Comparison of ENCODE assay signal across 1 cellular context in genomic region chr6:4018194-4019111, GRCh38.
TF ChIP-seq lines count a peak whose summit lies in the region.

No MANE protein-coding gene starts in this region.

TF ChIP-seq in K562, 482 proteins besides CTCF, POLR2A, EP300 and RAD21 (continued from another document and continues in another):
- TF ChIP-seq, protein P1, sequence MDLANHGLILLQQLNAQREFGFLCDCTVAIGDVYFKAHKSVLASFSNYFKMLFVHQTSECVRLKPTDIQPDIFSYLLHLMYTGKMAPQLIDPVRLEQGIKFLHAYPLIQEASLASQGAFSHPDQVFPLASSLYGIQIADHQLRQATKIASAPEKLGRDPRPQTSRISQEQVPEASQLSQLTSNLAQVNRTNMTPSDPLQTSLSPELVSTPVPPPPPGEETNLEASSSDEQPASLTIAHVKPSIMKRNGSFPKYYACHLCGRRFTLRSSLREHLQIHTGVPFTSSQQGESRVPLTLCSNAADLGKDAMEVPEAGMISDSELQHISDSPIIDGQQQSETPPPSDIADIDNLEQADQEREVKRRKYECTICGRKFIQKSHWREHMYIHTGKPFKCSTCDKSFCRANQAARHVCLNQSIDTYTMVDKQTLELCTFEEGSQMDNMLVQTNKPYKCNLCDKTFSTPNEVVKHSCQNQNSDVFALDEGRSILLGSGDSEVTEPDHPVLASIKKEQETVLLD (IDR thresholded peaks at IDR 0.05), result peak; percentile 91
- TF ChIP-seq PURB (CRISPR knock-in tag; IDR thresholded peaks at IDR 0.05; ENCODE audit: low read depth) (no peak), SNRNP70 (optimal IDR thresholded peaks at IDR 0.05; ENCODE audit: low read depth, low read length) (no peak), NELFE (IDR thresholded peaks at IDR 0.05; ENCODE audit: insufficient read depth, insufficient read length) (no peak), FOS (IDR thresholded peaks at IDR 0.05; ENCODE audit: extremely low read depth, insufficient read length) (no peak), ZNF79 (CRISPR knock-in tag; IDR thresholded peaks at IDR 0.05; ENCODE audit: low read depth) (no peak), ZBTB7A (IDR thresholded peaks at IDR 0.05; ENCODE audit: borderline replicate concordance, control insufficient read depth, low read depth, low read length) (peak; percentile 89; the same call in 1 of the 2 replicates), FUS (optimal IDR thresholded peaks at IDR 0.05; ENCODE audit: low read depth, low read length) (no peak), E4F1 (CRISPR knock-in tag; IDR thresholded peaks at IDR 0.05; ENCODE audit: borderline replicate concordance) (no peak), NONO (IDR thresholded peaks at IDR 0.05; ENCODE audit: low read depth in 2 of 2, low read length in 1 of 2) (peak in 1 of 2 experiments; percentile 60; a peak in 2 of 4 replicates), BMI1 (IDR thresholded peaks at IDR 0.05; ENCODE audit: low read length) (no peak), SRSF3 (IDR thresholded peaks at IDR 0.05; ENCODE audit: insufficient read depth, low read length) (peak; percentile 79; the same call in 1 of the 2 replicates), TCF3 (CRISPR knock-in tag; IDR thresholded peaks at IDR 0.05) (no peak; the same call in 1 of the 2 replicates), TCF7L2 (IDR thresholded peaks at IDR 0.05; ENCODE audit: low read depth, low read length) (no peak), MLLT1 (IDR thresholded peaks at IDR 0.05) (peak; percentile 80 to 81; a peak in 3 of 4 replicates), ZNF212 (CRISPR knock-in tag; IDR thresholded peaks at IDR 0.05) (no peak), SMARCA4 (IDR thresholded peaks at IDR 0.05) (peak; percentile 35), CHD4 (IDR thresholded peaks at IDR 0.05; ENCODE audit: insufficient read depth, insufficient replicate concordance, low read depth, low read length, poor library complexity, severe bottlenecking) (no peak), ERF (CRISPR knock-in tag; IDR thresholded peaks at IDR 0.05) (peak; percentile 85; the same call in 1 of the 2 replicates), GABPA (tag; conservative IDR thresholded peaks at IDR 0.05; ENCODE audit: low read depth) (peak; percentile 85), TBP (optimal IDR thresholded peaks at IDR 0.05; ENCODE audit: low read depth, low read length) (peak; percentile 87), HDAC6 (IDR thresholded peaks at IDR 0.05; ENCODE audit: low read depth, low read length) (no peak)
- TF ChIP-seq, protein P2, sequence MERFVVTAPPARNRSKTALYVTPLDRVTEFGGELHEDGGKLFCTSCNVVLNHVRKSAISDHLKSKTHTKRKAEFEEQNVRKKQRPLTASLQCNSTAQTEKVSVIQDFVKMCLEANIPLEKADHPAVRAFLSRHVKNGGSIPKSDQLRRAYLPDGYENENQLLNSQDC (CRISPR knock-in tag; IDR thresholded peaks at IDR 0.05), result peak; percentile 64; the same call in 1 of the 2 replicates
- TF ChIP-seq, protein P3, sequence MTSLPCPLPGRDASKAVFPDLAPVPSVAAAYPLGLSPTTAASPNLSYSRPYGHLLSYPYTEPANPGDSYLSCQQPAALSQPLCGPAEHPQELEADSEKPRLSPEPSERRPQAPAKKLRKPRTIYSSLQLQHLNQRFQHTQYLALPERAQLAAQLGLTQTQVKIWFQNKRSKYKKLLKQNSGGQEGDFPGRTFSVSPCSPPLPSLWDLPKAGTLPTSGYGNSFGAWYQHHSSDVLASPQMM (CRISPR knock-in tag; IDR thresholded peaks at IDR 0.05), result no peak
- TF ChIP-seq, protein P4, sequence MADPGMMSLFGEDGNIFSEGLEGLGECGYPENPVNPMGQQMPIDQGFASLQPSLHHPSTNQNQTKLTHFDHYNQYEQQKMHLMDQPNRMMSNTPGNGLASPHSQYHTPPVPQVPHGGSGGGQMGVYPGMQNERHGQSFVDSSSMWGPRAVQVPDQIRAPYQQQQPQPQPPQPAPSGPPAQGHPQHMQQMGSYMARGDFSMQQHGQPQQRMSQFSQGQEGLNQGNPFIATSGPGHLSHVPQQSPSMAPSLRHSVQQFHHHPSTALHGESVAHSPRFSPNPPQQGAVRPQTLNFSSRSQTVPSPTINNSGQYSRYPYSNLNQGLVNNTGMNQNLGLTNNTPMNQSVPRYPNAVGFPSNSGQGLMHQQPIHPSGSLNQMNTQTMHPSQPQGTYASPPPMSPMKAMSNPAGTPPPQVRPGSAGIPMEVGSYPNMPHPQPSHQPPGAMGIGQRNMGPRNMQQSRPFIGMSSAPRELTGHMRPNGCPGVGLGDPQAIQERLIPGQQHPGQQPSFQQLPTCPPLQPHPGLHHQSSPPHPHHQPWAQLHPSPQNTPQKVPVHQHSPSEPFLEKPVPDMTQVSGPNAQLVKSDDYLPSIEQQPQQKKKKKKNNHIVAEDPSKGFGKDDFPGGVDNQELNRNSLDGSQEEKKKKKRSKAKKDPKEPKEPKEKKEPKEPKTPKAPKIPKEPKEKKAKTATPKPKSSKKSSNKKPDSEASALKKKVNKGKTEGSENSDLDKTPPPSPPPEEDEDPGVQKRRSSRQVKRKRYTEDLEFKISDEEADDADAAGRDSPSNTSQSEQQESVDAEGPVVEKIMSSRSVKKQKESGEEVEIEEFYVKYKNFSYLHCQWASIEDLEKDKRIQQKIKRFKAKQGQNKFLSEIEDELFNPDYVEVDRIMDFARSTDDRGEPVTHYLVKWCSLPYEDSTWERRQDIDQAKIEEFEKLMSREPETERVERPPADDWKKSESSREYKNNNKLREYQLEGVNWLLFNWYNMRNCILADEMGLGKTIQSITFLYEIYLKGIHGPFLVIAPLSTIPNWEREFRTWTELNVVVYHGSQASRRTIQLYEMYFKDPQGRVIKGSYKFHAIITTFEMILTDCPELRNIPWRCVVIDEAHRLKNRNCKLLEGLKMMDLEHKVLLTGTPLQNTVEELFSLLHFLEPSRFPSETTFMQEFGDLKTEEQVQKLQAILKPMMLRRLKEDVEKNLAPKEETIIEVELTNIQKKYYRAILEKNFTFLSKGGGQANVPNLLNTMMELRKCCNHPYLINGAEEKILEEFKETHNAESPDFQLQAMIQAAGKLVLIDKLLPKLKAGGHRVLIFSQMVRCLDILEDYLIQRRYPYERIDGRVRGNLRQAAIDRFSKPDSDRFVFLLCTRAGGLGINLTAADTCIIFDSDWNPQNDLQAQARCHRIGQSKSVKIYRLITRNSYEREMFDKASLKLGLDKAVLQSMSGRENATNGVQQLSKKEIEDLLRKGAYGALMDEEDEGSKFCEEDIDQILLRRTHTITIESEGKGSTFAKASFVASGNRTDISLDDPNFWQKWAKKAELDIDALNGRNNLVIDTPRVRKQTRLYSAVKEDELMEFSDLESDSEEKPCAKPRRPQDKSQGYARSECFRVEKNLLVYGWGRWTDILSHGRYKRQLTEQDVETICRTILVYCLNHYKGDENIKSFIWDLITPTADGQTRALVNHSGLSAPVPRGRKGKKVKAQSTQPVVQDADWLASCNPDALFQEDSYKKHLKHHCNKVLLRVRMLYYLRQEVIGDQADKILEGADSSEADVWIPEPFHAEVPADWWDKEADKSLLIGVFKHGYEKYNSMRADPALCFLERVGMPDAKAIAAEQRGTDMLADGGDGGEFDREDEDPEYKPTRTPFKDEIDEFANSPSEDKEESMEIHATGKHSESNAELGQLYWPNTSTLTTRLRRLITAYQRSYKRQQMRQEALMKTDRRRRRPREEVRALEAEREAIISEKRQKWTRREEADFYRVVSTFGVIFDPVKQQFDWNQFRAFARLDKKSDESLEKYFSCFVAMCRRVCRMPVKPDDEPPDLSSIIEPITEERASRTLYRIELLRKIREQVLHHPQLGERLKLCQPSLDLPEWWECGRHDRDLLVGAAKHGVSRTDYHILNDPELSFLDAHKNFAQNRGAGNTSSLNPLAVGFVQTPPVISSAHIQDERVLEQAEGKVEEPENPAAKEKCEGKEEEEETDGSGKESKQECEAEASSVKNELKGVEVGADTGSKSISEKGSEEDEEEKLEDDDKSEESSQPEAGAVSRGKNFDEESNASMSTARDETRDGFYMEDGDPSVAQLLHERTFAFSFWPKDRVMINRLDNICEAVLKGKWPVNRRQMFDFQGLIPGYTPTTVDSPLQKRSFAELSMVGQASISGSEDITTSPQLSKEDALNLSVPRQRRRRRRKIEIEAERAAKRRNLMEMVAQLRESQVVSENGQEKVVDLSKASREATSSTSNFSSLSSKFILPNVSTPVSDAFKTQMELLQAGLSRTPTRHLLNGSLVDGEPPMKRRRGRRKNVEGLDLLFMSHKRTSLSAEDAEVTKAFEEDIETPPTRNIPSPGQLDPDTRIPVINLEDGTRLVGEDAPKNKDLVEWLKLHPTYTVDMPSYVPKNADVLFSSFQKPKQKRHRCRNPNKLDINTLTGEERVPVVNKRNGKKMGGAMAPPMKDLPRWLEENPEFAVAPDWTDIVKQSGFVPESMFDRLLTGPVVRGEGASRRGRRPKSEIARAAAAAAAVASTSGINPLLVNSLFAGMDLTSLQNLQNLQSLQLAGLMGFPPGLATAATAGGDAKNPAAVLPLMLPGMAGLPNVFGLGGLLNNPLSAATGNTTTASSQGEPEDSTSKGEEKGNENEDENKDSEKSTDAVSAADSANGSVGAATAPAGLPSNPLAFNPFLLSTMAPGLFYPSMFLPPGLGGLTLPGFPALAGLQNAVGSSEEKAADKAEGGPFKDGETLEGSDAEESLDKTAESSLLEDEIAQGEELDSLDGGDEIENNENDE (IDR thresholded peaks at IDR 0.05; ENCODE audit: low read depth, low read length), result peak; percentile 25
- TF ChIP-seq, protein P5, sequence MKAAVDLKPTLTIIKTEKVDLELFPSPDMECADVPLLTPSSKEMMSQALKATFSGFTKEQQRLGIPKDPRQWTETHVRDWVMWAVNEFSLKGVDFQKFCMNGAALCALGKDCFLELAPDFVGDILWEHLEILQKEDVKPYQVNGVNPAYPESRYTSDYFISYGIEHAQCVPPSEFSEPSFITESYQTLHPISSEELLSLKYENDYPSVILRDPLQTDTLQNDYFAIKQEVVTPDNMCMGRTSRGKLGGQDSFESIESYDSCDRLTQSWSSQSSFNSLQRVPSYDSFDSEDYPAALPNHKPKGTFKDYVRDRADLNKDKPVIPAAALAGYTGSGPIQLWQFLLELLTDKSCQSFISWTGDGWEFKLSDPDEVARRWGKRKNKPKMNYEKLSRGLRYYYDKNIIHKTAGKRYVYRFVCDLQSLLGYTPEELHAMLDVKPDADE (conservative IDR thresholded peaks at IDR 0.05; ENCODE audit: control insufficient read depth, low read depth, low read length), result no peak; the same call in 1 of the 2 replicates
- TF ChIP-seq, protein P6, sequence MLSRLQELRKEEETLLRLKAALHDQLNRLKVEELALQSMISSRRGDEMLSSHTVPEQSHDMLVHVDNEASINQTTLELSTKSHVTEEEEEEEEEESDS (CRISPR knock-in tag; IDR thresholded peaks at IDR 0.05), result no peak
